1 cellular context compared by ENCODE assay signal in genomic region chr20:4401601-4402000, GRCh38.
TF ChIP-seq lines count a peak whose summit lies in the region.

No MANE protein-coding gene starts in this region.

TF ChIP-seq in IMR-90, 13 proteins besides CTCF, POLR2A, EP300 and RAD21:
- TF ChIP-seq BHLHE40 (IDR thresholded peaks at IDR 0.05; ENCODE audit: low read depth, low read length) (no peak), CEBPB (IDR thresholded peaks at IDR 0.05; ENCODE audit: low read depth, low read length) (no peak), MAFK (IDR thresholded peaks at IDR 0.05; ENCODE audit: low read depth, low read length) (no peak), MAZ (IDR thresholded peaks at IDR 0.05; ENCODE audit: borderline replicate concordance, low read depth, low read length) (no peak), RFX5 (IDR thresholded peaks at IDR 0.05; ENCODE audit: low read depth, low read length) (no peak), NFE2L2 (IDR thresholded peaks at IDR 0.05; ENCODE audit: low read depth, low read length) (no peak), CHD1 (IDR thresholded peaks at IDR 0.05; ENCODE audit: low read depth, low read length) (no peak), FOS (IDR thresholded peaks at IDR 0.05; ENCODE audit: low read depth, low read length) (no peak), RCOR1 (IDR thresholded peaks at IDR 0.05; ENCODE audit: insufficient replicate concordance, low read length) (no peak), ELK1 (IDR thresholded peaks at IDR 0.05; ENCODE audit: borderline replicate concordance, low read depth, low read length) (no peak), SMC3 (IDR thresholded peaks at IDR 0.05; ENCODE audit: low read depth, low read length) (no peak), MXI1 (IDR thresholded peaks at IDR 0.05; ENCODE audit: borderline replicate concordance, low read depth, low read length) (no peak), USF2 (IDR thresholded peaks at IDR 0.05; ENCODE audit: low read depth, low read length) (no peak)
